13 cellular contexts compared by ENCODE assay signal in the genomic region with DNA sequence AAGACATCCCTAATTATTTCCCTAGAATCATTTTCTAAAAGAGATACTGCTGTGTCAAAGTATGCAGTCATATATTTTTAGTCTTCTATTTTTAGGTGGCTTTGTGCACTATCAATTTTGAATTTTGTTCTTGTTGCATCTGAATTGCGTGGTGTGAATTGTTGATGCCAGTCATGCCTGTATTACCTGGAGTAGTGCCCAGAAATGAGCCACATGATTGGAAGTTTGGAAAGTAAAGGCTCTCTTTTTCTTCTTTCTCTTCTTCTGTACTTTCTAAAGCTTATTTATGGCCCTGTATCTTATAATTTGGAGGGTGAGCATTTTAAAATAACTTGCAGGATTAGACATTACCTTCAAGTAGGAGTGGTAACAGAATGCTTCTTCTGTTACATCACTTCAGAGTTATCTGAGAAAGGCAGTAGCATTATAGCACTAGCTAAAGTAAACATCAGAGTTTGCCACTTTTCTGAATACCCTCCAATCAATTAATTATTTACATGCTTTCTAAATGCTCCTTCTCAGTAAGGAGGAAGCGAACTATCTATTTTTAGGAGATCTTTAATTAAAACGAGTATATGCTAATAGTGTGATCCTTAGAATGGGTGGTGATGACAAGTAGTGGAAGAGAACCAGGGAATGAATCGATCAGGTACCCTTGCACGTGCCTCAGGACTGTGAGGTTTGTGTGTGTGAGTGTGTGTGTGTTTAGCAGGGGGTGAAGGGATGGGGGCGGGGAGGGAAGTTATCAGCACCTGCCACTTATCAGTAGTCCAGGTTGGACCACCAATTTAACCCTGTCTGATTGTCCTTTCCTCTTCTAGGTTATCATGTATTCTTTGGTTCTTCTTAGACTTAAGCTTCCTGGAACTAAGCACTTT.
DNase-seq lines count a peak whose midpoint lies in the region; ATAC-seq and TF ChIP-seq lines count a peak whose summit lies in the region.
"Had no signal": no experiment of that assay in that cellular context is flagged by ENCODE, and none has a peak within 500 bp of the region (broad histone marks: within the 10 kb centered on the region; RNA-seq: fewer than 3 reads in every experiment).

No MANE protein-coding gene starts in this region.

- no peaks in the 10 kb centered on the region for H3K9me2 ChIP-seq in hepatocyte (replicated peaks; ENCODE audit: insufficient read depth)

- 77% methylated on average over 6 of the region's 6 CpGs for WGBS in hepatocyte (ENCODE audit: low lambda C conversion rate, missing lambda C conversion rate)
- WGBS in thyroid gland, 2 donors: 74 to 77% methylated on average over 6 of the region's 6 CpGs

- DNase-seq in NCI-H345 (lab: John Stamatoyannopoulos, UW): peak; percentile 26
- no peak for DNase-seq in NCI-H345 treated with DMSO at 0.1 percent for 48 hours (lab: John Stamatoyannopoulos, UW; ENCODE audit: unreplicated experiment)
- no peak for DNase-seq in hepatocyte (ENCODE audit: low spot score)
- peak in 1 of 2 donors; percentile 48 for DNase-seq in thyroid gland
- DNase-seq in HT-29 (ENCODE audit: low spot score): no peak
- DNase-seq: 8988T; activated CD4-positive, alpha-beta T cell treated with anti-CD3 and anti-CD28 coated beads for 36 hours; NCI-H1417; Peyer's patch had no signal

- H3K27ac Mint-ChIP-seq in brain: peak overlapping the region in 4 of 5 experiments; percentile 43 to 57 (median 51)
- H3K27ac Mint-ChIP-seq: activated CD4-positive, alpha-beta T cell treated with anti-CD3 and anti-CD28 coated beads for 36 hours had no signal

- H3K4me3 ChIP-seq in hepatocyte (no peak overlapping the region), thyroid gland (replicated peaks in 1 of 3) (no peak overlapping the region)
- H3K4me3 ChIP-seq: Peyer's patch had no signal

- peak overlapping the region in 1 of 5 experiments; percentile 52 for H3K4me3 Mint-ChIP-seq in brain
- H3K4me3 Mint-ChIP-seq: activated CD4-positive, alpha-beta T cell treated with anti-CD3 and anti-CD28 coated beads for 36 hours; neural crest cell had no signal

- H3K4me1 ChIP-seq in hepatocyte (ENCODE audit: insufficient read depth) (peaks cover 9% of the 10 kb centered on the region), thyroid gland (peaks cover 35 to 47% of the 10 kb centered on the region in 2 donors)
- H3K4me1 ChIP-seq: Peyer's patch had no signal

- peaks cover 3% of the 10 kb centered on the region for H3K27me3 Mint-ChIP-seq in brain
- H3K27me3 Mint-ChIP-seq: activated CD4-positive, alpha-beta T cell treated with anti-CD3 and anti-CD28 coated beads for 36 hours had no signal

- ATAC-seq in HG03354 (IDR thresholded peaks at IDR 0.05; ENCODE audit: poor library complexity, severe bottlenecking, unreplicated experiment) (no peak), HG03045 (IDR thresholded peaks at IDR 0.05; ENCODE audit: unreplicated experiment) (no peak)
- ATAC-seq: activated CD4-positive, alpha-beta T cell treated with anti-CD3 and anti-CD28 coated beads for 36 hours had no signal

- no peak for TF ChIP-seq POLR2A in thyroid gland (IDR thresholded peaks at IDR 0.05)

- no peak overlapping the region for H2AFZ ChIP-seq in hepatocyte

- TF ChIP-seq CTCF in brain (conservative IDR thresholded peaks at IDR 0.05): no peak
- no peak for TF ChIP-seq CTCF in hepatocyte (IDR thresholded peaks at IDR 0.05; ENCODE audit: poor library complexity)
- no peak for TF ChIP-seq CTCF in thyroid gland (IDR thresholded peaks at IDR 0.05)

- H3K27ac ChIP-seq in hepatocyte: no peak overlapping the region
- H3K27ac ChIP-seq in thyroid gland: peak overlapping the region; percentile 2 to 43 (median 32)

- intact Hi-C loops in thyroid gland (cut with DNase I): no loop called here

- peak overlapping the region; percentile 4 for H3K4me2 ChIP-seq in hepatocyte

- no peaks in the 10 kb centered on the region for H3K9me3 Mint-ChIP-seq in brain
- H3K9me3 Mint-ChIP-seq: neural crest cell had no signal

- H3K4me1 Mint-ChIP-seq in brain: peaks cover 27% of the 10 kb centered on the region
- H3K4me1 Mint-ChIP-seq: neural crest cell had no signal

- H3K79me2 ChIP-seq in hepatocyte: no peaks in the 10 kb centered on the region

- H3K9me3 ChIP-seq in hepatocyte (ENCODE audit: low read depth) (no peaks in the 10 kb centered on the region), thyroid gland (no peaks in the 10 kb centered on the region)
- H3K9me3 ChIP-seq: Peyer's patch had no signal

- H4K20me1 ChIP-seq in hepatocyte (ENCODE audit: insufficient read depth, poor library complexity, severe bottlenecking): no peaks in the 10 kb centered on the region

- H3K36me3 ChIP-seq in hepatocyte (replicated peaks; ENCODE audit: insufficient read depth, low read depth): no peaks in the 10 kb centered on the region
- no peaks in the 10 kb centered on the region for H3K36me3 ChIP-seq in thyroid gland
- H3K36me3 ChIP-seq: Peyer's patch had no signal

- no peaks in the 10 kb centered on the region for H3K27me3 ChIP-seq in hepatocyte
- no peaks in the 10 kb centered on the region for H3K27me3 ChIP-seq in thyroid gland
- H3K27me3 ChIP-seq: Peyer's patch had no signal

- H3K36me3 Mint-ChIP-seq in brain: peaks cover 5% of the 10 kb centered on the region
